Comparison of ENCODE assay signal across 1 cellular context in genomic region chr11:66323684-66324083, GRCh38.
TF ChIP-seq lines count a peak whose summit lies in the region.

No MANE protein-coding gene starts in this region.

TF ChIP-seq in HEK293, 187 proteins besides CTCF, POLR2A, EP300 and RAD21:
- TF ChIP-seq ZNF366 (tag by site-specific recombination; conservative IDR thresholded peaks at IDR 0.05): peak; percentile 72
- TF ChIP-seq EGR2 (tag by site-specific recombination; IDR thresholded peaks at IDR 0.05; ENCODE audit: low read depth): peak; percentile 92
- 0 out of 2 replicates have a peak, but pooled peaks have one; percentile 14 for TF ChIP-seq ZBTB17 (tag by site-specific recombination; IDR thresholded peaks at IDR 0.05)
- TF ChIP-seq ZNF239 (tag by site-specific recombination; IDR thresholded peaks at IDR 0.05): no peak
- peak; percentile 94 for TF ChIP-seq ZFHX2 (tag by site-specific recombination; conservative IDR thresholded peaks at IDR 0.05)
- TF ChIP-seq PRDM6 (tag by site-specific recombination; IDR thresholded peaks at IDR 0.05): no peak
TF ChIP-seq in HEK293: peak in this region for 4.
